In the genomic region with DNA sequence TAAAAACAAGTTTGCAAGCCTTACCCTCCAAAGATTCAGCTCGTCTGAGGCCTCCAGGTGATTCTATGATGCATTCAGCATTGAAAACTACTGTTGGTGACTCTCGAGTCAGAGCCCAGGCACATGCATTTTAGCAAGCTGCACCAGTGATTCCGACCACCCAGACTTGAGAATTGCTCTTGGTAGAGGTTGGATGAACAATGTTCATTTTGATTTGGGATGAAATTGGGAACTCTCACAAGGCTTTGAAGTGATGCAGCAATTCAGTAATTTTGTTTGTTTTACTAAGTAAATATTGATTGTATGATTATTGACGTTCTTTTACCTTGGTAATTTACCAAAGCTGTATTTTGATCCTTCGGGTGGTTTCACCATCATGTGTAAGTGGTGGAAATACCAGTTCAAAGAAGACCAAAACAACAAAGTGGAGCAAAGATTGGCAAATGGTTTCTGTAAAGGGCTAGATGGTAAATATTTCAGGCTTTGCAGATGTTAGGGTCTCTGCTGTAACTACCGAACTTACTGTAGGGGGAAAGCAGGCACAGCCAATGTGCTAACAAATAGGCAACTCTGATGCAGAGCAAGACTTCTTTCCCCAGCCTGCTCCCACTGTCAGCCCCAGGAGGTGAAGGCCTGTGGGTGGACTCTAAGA, we compare ENCODE assay signal across 1 cellular context.
TF ChIP-seq lines count a peak whose summit lies in the region.

No MANE protein-coding gene starts in this region.

TF ChIP-seq in HepG2, 621 proteins besides CTCF, POLR2A, EP300 and RAD21 (continued from another document and continues in another):
- TF ChIP-seq, protein P1, sequence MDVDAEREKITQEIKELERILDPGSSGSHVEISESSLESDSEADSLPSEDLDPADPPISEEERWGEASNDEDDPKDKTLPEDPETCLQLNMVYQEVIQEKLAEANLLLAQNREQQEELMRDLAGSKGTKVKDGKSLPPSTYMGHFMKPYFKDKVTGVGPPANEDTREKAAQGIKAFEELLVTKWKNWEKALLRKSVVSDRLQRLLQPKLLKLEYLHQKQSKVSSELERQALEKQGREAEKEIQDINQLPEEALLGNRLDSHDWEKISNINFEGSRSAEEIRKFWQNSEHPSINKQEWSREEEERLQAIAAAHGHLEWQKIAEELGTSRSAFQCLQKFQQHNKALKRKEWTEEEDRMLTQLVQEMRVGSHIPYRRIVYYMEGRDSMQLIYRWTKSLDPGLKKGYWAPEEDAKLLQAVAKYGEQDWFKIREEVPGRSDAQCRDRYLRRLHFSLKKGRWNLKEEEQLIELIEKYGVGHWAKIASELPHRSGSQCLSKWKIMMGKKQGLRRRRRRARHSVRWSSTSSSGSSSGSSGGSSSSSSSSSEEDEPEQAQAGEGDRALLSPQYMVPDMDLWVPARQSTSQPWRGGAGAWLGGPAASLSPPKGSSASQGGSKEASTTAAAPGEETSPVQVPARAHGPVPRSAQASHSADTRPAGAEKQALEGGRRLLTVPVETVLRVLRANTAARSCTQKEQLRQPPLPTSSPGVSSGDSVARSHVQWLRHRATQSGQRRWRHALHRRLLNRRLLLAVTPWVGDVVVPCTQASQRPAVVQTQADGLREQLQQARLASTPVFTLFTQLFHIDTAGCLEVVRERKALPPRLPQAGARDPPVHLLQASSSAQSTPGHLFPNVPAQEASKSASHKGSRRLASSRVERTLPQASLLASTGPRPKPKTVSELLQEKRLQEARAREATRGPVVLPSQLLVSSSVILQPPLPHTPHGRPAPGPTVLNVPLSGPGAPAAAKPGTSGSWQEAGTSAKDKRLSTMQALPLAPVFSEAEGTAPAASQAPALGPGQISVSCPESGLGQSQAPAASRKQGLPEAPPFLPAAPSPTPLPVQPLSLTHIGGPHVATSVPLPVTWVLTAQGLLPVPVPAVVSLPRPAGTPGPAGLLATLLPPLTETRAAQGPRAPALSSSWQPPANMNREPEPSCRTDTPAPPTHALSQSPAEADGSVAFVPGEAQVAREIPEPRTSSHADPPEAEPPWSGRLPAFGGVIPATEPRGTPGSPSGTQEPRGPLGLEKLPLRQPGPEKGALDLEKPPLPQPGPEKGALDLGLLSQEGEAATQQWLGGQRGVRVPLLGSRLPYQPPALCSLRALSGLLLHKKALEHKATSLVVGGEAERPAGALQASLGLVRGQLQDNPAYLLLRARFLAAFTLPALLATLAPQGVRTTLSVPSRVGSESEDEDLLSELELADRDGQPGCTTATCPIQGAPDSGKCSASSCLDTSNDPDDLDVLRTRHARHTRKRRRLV (CRISPR knock-in tag; IDR thresholded peaks at IDR 0.05): no peak
- 0 out of 2 replicates have a peak, but pooled peaks have one; percentile 14 for TF ChIP-seq NFE2L2 (IDR thresholded peaks at IDR 0.05; ENCODE audit: low read length)
- peak; percentile 93 for TF ChIP-seq FOXK1 (CRISPR knock-in tag; IDR thresholded peaks at IDR 0.05; ENCODE audit: borderline replicate concordance, low read depth)
- peak; percentile 88 for TF ChIP-seq SAP130 (CRISPR knock-in tag; IDR thresholded peaks at IDR 0.05; ENCODE audit: low read depth)
- TF ChIP-seq ZNF674 (CRISPR knock-in tag; IDR thresholded peaks at IDR 0.05; ENCODE audit: low read depth): no peak
- TF ChIP-seq, protein P2, sequence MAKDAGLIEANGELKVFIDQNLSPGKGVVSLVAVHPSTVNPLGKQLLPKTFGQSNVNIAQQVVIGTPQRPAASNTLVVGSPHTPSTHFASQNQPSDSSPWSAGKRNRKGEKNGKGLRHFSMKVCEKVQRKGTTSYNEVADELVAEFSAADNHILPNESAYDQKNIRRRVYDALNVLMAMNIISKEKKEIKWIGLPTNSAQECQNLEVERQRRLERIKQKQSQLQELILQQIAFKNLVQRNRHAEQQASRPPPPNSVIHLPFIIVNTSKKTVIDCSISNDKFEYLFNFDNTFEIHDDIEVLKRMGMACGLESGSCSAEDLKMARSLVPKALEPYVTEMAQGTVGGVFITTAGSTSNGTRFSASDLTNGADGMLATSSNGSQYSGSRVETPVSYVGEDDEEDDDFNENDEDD (CRISPR knock-in tag; IDR thresholded peaks at IDR 0.05; ENCODE audit: borderline replicate concordance): peak; percentile 47; the same call in 1 of the 2 replicates
- TF ChIP-seq, protein P3, sequence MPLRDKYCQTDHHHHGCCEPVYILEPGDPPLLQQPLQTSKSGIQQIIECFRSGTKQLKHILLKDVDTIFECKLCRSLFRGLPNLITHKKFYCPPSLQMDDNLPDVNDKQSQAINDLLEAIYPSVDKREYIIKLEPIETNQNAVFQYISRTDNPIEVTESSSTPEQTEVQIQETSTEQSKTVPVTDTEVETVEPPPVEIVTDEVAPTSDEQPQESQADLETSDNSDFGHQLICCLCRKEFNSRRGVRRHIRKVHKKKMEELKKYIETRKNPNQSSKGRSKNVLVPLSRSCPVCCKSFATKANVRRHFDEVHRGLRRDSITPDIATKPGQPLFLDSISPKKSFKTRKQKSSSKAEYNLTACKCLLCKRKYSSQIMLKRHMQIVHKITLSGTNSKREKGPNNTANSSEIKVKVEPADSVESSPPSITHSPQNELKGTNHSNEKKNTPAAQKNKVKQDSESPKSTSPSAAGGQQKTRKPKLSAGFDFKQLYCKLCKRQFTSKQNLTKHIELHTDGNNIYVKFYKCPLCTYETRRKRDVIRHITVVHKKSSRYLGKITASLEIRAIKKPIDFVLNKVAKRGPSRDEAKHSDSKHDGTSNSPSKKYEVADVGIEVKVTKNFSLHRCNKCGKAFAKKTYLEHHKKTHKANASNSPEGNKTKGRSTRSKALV (CRISPR knock-in tag; IDR thresholded peaks at IDR 0.05): no peak
- TF ChIP-seq PRMT3 (CRISPR knock-in tag; IDR thresholded peaks at IDR 0.05; ENCODE audit: borderline replicate concordance, low read depth): no peak
- no peak for TF ChIP-seq SNRNP70 (IDR thresholded peaks at IDR 0.05; ENCODE audit: low read depth, low read length)
- TF ChIP-seq, protein P4, sequence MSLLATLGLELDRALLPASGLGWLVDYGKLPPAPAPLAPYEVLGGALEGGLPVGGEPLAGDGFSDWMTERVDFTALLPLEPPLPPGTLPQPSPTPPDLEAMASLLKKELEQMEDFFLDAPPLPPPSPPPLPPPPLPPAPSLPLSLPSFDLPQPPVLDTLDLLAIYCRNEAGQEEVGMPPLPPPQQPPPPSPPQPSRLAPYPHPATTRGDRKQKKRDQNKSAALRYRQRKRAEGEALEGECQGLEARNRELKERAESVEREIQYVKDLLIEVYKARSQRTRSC (CRISPR knock-in tag; IDR thresholded peaks at IDR 0.05; ENCODE audit: low read depth): no peak
- TF ChIP-seq, protein P5, sequence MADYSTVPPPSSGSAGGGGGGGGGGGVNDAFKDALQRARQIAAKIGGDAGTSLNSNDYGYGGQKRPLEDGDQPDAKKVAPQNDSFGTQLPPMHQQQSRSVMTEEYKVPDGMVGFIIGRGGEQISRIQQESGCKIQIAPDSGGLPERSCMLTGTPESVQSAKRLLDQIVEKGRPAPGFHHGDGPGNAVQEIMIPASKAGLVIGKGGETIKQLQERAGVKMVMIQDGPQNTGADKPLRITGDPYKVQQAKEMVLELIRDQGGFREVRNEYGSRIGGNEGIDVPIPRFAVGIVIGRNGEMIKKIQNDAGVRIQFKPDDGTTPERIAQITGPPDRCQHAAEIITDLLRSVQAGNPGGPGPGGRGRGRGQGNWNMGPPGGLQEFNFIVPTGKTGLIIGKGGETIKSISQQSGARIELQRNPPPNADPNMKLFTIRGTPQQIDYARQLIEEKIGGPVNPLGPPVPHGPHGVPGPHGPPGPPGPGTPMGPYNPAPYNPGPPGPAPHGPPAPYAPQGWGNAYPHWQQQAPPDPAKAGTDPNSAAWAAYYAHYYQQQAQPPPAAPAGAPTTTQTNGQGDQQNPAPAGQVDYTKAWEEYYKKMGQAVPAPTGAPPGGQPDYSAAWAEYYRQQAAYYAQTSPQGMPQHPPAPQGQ (CRISPR knock-in tag; IDR thresholded peaks at IDR 0.05; ENCODE audit: borderline replicate concordance): no peak; the same call in 1 of the 2 replicates
- TF ChIP-seq NFYB (CRISPR knock-in tag; IDR thresholded peaks at IDR 0.05): 0 out of 2 replicates have a peak, but pooled peaks have one; percentile 16
- TF ChIP-seq, protein P6, sequence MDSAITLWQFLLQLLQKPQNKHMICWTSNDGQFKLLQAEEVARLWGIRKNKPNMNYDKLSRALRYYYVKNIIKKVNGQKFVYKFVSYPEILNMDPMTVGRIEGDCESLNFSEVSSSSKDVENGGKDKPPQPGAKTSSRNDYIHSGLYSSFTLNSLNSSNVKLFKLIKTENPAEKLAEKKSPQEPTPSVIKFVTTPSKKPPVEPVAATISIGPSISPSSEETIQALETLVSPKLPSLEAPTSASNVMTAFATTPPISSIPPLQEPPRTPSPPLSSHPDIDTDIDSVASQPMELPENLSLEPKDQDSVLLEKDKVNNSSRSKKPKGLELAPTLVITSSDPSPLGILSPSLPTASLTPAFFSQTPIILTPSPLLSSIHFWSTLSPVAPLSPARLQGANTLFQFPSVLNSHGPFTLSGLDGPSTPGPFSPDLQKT (CRISPR knock-in tag; IDR thresholded peaks at IDR 0.05; ENCODE audit: borderline replicate concordance): no peak
- TF ChIP-seq TSC22D2 (CRISPR knock-in tag; IDR thresholded peaks at IDR 0.05; ENCODE audit: borderline replicate concordance): peak; percentile 85; the same call in 1 of the 2 replicates
- TF ChIP-seq, protein P7, sequence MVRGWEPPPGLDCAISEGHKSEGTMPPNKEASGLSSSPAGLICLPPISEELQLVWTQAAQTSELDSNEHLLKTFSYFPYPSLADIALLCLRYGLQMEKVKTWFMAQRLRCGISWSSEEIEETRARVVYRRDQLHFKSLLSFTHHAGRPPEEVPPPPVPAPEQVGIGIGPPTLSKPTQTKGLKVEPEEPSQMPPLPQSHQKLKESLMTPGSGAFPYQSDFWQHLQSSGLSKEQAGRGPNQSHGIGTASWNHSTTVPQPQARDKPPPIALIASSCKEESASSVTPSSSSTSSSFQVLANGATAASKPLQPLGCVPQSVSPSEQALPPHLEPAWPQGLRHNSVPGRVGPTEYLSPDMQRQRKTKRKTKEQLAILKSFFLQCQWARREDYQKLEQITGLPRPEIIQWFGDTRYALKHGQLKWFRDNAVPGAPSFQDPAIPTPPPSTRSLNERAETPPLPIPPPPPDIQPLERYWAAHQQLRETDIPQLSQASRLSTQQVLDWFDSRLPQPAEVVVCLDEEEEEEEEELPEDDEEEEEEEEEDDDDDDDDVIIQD (CRISPR knock-in tag; IDR thresholded peaks at IDR 0.05; ENCODE audit: low read depth): peak; percentile 31; the same call in 1 of the 2 replicates
- no peak for TF ChIP-seq ZNF598 (CRISPR knock-in tag; IDR thresholded peaks at IDR 0.05; ENCODE audit: borderline replicate concordance)
- TF ChIP-seq SETDB1 (CRISPR knock-in tag; IDR thresholded peaks at IDR 0.05; ENCODE audit: borderline replicate concordance): no peak
- TF ChIP-seq LCORL (IDR thresholded peaks at IDR 0.05): peak; percentile 95
- peak; percentile 91 for TF ChIP-seq LCORL (CRISPR knock-in tag; IDR thresholded peaks at IDR 0.05)
- TF ChIP-seq ZSCAN31 (CRISPR knock-in tag; IDR thresholded peaks at IDR 0.05; ENCODE audit: low read depth): 0 out of 2 replicates have a peak, but pooled peaks have one; percentile 46
- TF ChIP-seq, protein P8, sequence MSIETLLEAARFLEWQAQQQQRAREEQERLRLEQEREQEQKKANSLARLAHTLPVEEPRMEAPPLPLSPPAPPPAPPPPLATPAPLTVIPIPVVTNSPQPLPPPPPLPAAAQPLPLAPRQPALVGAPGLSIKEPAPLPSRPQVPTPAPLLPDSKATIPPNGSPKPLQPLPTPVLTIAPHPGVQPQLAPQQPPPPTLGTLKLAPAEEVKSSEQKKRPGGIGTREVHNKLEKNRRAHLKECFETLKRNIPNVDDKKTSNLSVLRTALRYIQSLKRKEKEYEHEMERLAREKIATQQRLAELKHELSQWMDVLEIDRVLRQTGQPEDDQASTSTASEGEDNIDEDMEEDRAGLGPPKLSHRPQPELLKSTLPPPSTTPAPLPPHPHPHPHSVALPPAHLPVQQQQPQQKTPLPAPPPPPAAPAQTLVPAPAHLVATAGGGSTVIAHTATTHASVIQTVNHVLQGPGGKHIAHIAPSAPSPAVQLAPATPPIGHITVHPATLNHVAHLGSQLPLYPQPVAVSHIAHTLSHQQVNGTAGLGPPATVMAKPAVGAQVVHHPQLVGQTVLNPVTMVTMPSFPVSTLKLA (IDR thresholded peaks at IDR 0.05): no peak
- no peak for TF ChIP-seq ZNF678 (CRISPR knock-in tag; IDR thresholded peaks at IDR 0.05)
- no peak for TF ChIP-seq ZNF121 (CRISPR knock-in tag; IDR thresholded peaks at IDR 0.05)
- TF ChIP-seq KAT2B (IDR thresholded peaks at IDR 0.05; ENCODE audit: borderline replicate concordance, low read depth, low read length): peak; percentile 74
- no peak for TF ChIP-seq SP140L (CRISPR knock-in tag; IDR thresholded peaks at IDR 0.05; ENCODE audit: borderline replicate concordance)
- TF ChIP-seq JUN (CRISPR knock-in tag; IDR thresholded peaks at IDR 0.05): no peak
- no peak for TF ChIP-seq SMAD9 (CRISPR knock-in tag; IDR thresholded peaks at IDR 0.05)
- TF ChIP-seq, protein P9, sequence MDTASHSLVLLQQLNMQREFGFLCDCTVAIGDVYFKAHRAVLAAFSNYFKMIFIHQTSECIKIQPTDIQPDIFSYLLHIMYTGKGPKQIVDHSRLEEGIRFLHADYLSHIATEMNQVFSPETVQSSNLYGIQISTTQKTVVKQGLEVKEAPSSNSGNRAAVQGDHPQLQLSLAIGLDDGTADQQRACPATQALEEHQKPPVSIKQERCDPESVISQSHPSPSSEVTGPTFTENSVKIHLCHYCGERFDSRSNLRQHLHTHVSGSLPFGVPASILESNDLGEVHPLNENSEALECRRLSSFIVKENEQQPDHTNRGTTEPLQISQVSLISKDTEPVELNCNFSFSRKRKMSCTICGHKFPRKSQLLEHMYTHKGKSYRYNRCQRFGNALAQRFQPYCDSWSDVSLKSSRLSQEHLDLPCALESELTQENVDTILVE (CRISPR knock-in tag; IDR thresholded peaks at IDR 0.05): peak; percentile 69; the same call in 1 of the 2 replicates
- TF ChIP-seq, protein P10, sequence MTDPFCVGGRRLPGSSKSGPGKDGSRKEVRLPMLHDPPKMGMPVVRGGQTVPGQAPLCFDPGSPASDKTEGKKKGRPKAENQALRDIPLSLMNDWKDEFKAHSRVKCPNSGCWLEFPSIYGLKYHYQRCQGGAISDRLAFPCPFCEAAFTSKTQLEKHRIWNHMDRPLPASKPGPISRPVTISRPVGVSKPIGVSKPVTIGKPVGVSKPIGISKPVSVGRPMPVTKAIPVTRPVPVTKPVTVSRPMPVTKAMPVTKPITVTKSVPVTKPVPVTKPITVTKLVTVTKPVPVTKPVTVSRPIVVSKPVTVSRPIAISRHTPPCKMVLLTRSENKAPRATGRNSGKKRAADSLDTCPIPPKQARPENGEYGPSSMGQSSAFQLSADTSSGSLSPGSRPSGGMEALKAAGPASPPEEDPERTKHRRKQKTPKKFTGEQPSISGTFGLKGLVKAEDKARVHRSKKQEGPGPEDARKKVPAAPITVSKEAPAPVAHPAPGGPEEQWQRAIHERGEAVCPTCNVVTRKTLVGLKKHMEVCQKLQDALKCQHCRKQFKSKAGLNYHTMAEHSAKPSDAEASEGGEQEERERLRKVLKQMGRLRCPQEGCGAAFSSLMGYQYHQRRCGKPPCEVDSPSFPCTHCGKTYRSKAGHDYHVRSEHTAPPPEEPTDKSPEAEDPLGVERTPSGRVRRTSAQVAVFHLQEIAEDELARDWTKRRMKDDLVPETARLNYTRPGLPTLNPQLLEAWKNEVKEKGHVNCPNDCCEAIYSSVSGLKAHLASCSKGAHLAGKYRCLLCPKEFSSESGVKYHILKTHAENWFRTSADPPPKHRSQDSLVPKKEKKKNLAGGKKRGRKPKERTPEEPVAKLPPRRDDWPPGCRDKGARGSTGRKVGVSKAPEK (CRISPR knock-in tag; IDR thresholded peaks at IDR 0.05; ENCODE audit: borderline replicate concordance): 0 out of 2 replicates have a peak, but pooled peaks have one; percentile 75
- TF ChIP-seq ZNF253 (CRISPR knock-in tag; IDR thresholded peaks at IDR 0.05; ENCODE audit: borderline replicate concordance): no peak
- peak; percentile 90 for TF ChIP-seq HMG20A (CRISPR knock-in tag; IDR thresholded peaks at IDR 0.05; ENCODE audit: borderline replicate concordance)
- TF ChIP-seq AGO1 (IDR thresholded peaks at IDR 0.05; ENCODE audit: low read depth, low read length, poor library complexity, severe bottlenecking): no peak
- TF ChIP-seq ZNF383 (CRISPR knock-in tag; IDR thresholded peaks at IDR 0.05; ENCODE audit: borderline replicate concordance): no peak
- TF ChIP-seq RXRB (CRISPR knock-in tag; IDR thresholded peaks at IDR 0.05; ENCODE audit: borderline replicate concordance): peak; percentile 88
